ENCODE assay signal across 2 cellular contexts in genomic region chr4:143240920-143241319, GRCh38.
TF ChIP-seq lines count a peak whose summit lies in the region.

No MANE protein-coding gene starts in this region.

TF ChIP-seq in IMR-90, 13 proteins besides CTCF, POLR2A, EP300 and RAD21:
- TF ChIP-seq CEBPB (IDR thresholded peaks at IDR 0.05; ENCODE audit: low read depth, low read length) (no peak), SMC3 (IDR thresholded peaks at IDR 0.05; ENCODE audit: low read depth, low read length) (no peak), MAZ (IDR thresholded peaks at IDR 0.05; ENCODE audit: borderline replicate concordance, low read depth, low read length) (no peak), RCOR1 (IDR thresholded peaks at IDR 0.05; ENCODE audit: insufficient replicate concordance, low read length) (no peak), NFE2L2 (IDR thresholded peaks at IDR 0.05; ENCODE audit: low read depth, low read length) (no peak), MXI1 (IDR thresholded peaks at IDR 0.05; ENCODE audit: borderline replicate concordance, low read depth, low read length) (no peak), FOS (IDR thresholded peaks at IDR 0.05; ENCODE audit: low read depth, low read length) (no peak), BHLHE40 (IDR thresholded peaks at IDR 0.05; ENCODE audit: low read depth, low read length) (no peak), USF2 (IDR thresholded peaks at IDR 0.05; ENCODE audit: low read depth, low read length) (no peak), RFX5 (IDR thresholded peaks at IDR 0.05; ENCODE audit: low read depth, low read length) (no peak), MAFK (IDR thresholded peaks at IDR 0.05; ENCODE audit: low read depth, low read length) (no peak), ELK1 (IDR thresholded peaks at IDR 0.05; ENCODE audit: borderline replicate concordance, low read depth, low read length) (no peak)

TF ChIP-seq in K562, 482 proteins besides CTCF, POLR2A, EP300 and RAD21 (continues in another document):
- no peak for TF ChIP-seq ZNF655 (CRISPR knock-in tag; IDR thresholded peaks at IDR 0.05)
- TF ChIP-seq SP2 (IDR thresholded peaks at IDR 0.05; ENCODE audit: extremely low read depth, low read depth, low read length, poor library complexity, severe bottlenecking) = no peak
- TF ChIP-seq NBN (IDR thresholded peaks at IDR 0.05; ENCODE audit: low read depth) = 0 out of 2 replicates have a peak, but pooled peaks have one; percentile 15
- no peak for TF ChIP-seq ZBTB33 (CRISPR knock-in tag; IDR thresholded peaks at IDR 0.05)
- no peak for TF ChIP-seq BRF1 (IDR thresholded peaks at IDR 0.05; ENCODE audit: borderline replicate concordance, extremely low read depth, insufficient read length)
- no peak for TF ChIP-seq TEAD1 (CRISPR knock-in tag; IDR thresholded peaks at IDR 0.05)
- no peak for TF ChIP-seq DLX4 (CRISPR knock-in tag; IDR thresholded peaks at IDR 0.05)
- no peak for TF ChIP-seq MEIS2 (IDR thresholded peaks at IDR 0.05; ENCODE audit: partially characterized antibody)
- no peak for TF ChIP-seq NR2F6 (CRISPR knock-in tag; IDR thresholded peaks at IDR 0.05)
- TF ChIP-seq DDX20 (tag; IDR thresholded peaks at IDR 0.05; ENCODE audit: low read depth) = no peak
- TF ChIP-seq ARID1B (IDR thresholded peaks at IDR 0.05) = peak; percentile 39; the same call in 1 of the 2 replicates
- TF ChIP-seq RCOR1 (IDR thresholded peaks at IDR 0.05; ENCODE audit: borderline replicate concordance in 1 of 2, low read depth in 2 of 2, low read length in 2 of 2) = peak in 1 of 2 experiments; percentile 53; a peak in 2 of 4 replicates
- no peak for TF ChIP-seq ERF (CRISPR knock-in tag; IDR thresholded peaks at IDR 0.05)
- TF ChIP-seq SMARCA5 (IDR thresholded peaks at IDR 0.05) = no peak
- no peak for TF ChIP-seq PTBP1 (IDR thresholded peaks at IDR 0.05; ENCODE audit: low read depth, low read length)
- TF ChIP-seq BCOR (IDR thresholded peaks at IDR 0.05) = no peak
- 0 out of 2 replicates have a peak, but pooled peaks have one; percentile 34 for TF ChIP-seq NR2C1 (IDR thresholded peaks at IDR 0.05)
- TF ChIP-seq NR2C1 (tag; IDR thresholded peaks at IDR 0.05) = 0 out of 2 replicates have a peak, but pooled peaks have one; percentile 23
- no peak for TF ChIP-seq NR1H2 (CRISPR knock-in tag; IDR thresholded peaks at IDR 0.05)
- TF ChIP-seq ELF4 (CRISPR knock-in tag; IDR thresholded peaks at IDR 0.05) = no peak
- TF ChIP-seq IRF9 (tag; IDR thresholded peaks at IDR 0.05) = no peak
- no peak for TF ChIP-seq ZMIZ1 (IDR thresholded peaks at IDR 0.05; ENCODE audit: low read depth in 2 of 2, low read length in 2 of 2)
- no peak for TF ChIP-seq SNRNP70 (optimal IDR thresholded peaks at IDR 0.05; ENCODE audit: low read depth, low read length)
- no peak for TF ChIP-seq BDP1 (IDR thresholded peaks at IDR 0.05; ENCODE audit: insufficient read depth, insufficient read length)
- TF ChIP-seq CXXC5 (CRISPR knock-in tag; IDR thresholded peaks at IDR 0.05) = peak; percentile 61
- no peak for TF ChIP-seq MEF2D (tag; conservative IDR thresholded peaks at IDR 0.05; ENCODE audit: low read depth)
- no peak for TF ChIP-seq NFXL1 (CRISPR knock-in tag; IDR thresholded peaks at IDR 0.05)
- TF ChIP-seq RBM15 (IDR thresholded peaks at IDR 0.05; ENCODE audit: insufficient read depth, low read length) = no peak
- no peak for TF ChIP-seq SMARCA4 (IDR thresholded peaks at IDR 0.05)
- TF ChIP-seq SMAD2 (IDR thresholded peaks at IDR 0.05; ENCODE audit: low read depth, low read length) = no peak
- TF ChIP-seq KDM1A (IDR thresholded peaks at IDR 0.05) = peak; percentile 83 to 86
- TF ChIP-seq ASH1L (IDR thresholded peaks at IDR 0.05; ENCODE audit: borderline replicate concordance, low read depth, partially characterized antibody) = no peak
- TF ChIP-seq TEAD4 (IDR thresholded peaks at IDR 0.05; ENCODE audit: low read length) = peak; percentile 36; the same call in 1 of the 2 replicates
- TF ChIP-seq TEAD4 (CRISPR knock-in tag; IDR thresholded peaks at IDR 0.05; ENCODE audit: borderline replicate concordance) = no peak
- TF ChIP-seq FOXK2 (conservative IDR thresholded peaks at IDR 0.05 in 1 of 2, IDR thresholded peaks at IDR 0.05 in 1 of 2; ENCODE audit: low read depth in 2 of 2) = no peak
- TF ChIP-seq EGR1 (conservative IDR thresholded peaks at IDR 0.05) = no peak
- no peak for TF ChIP-seq RHOXF2B (CRISPR knock-in tag; conservative IDR thresholded peaks at IDR 0.05)
- TF ChIP-seq NR2C2 (CRISPR knock-in tag; IDR thresholded peaks at IDR 0.05) = no peak
- peak; percentile 48; the same call in 1 of the 2 replicates for TF ChIP-seq NR2C2 (tag; IDR thresholded peaks at IDR 0.05)
- TF ChIP-seq MGA (IDR thresholded peaks at IDR 0.05) = no peak
- no peak for TF ChIP-seq NFIX (CRISPR knock-in tag; IDR thresholded peaks at IDR 0.05; ENCODE audit: low read depth)
- TF ChIP-seq TCF3 (CRISPR knock-in tag; IDR thresholded peaks at IDR 0.05) = 0 out of 2 replicates have a peak, but pooled peaks have one; percentile 16
- TF ChIP-seq ZNF274 (IDR thresholded peaks at IDR 0.05; ENCODE audit: borderline replicate concordance, low read depth, low read length) = no peak
- TF ChIP-seq CBFA2T3 (IDR thresholded peaks at IDR 0.05) = peak; percentile 60
